Comparison of ENCODE assay signal across 1 cellular context in genomic region chr4:16139066-16139945, GRCh38.
TF ChIP-seq lines count a peak whose summit lies in the region.

No MANE protein-coding gene starts in this region.

TF ChIP-seq in HepG2, 621 proteins besides CTCF, POLR2A, EP300 and RAD21:
- TF ChIP-seq KDM5B (CRISPR knock-in tag; IDR thresholded peaks at IDR 0.05; ENCODE audit: borderline replicate concordance) (no peak), ZNF605 (CRISPR knock-in tag; IDR thresholded peaks at IDR 0.05) (no peak), ZNF451 (CRISPR knock-in tag; IDR thresholded peaks at IDR 0.05) (no peak), FOXM1 (CRISPR knock-in tag; IDR thresholded peaks at IDR 0.05) (no peak), ZMYM4 (CRISPR knock-in tag; IDR thresholded peaks at IDR 0.05) (peak; percentile 14; the same call in 1 of the 2 replicates), USF2 (IDR thresholded peaks at IDR 0.05; ENCODE audit: low read depth, low read length) (no peak), USF2 (CRISPR knock-in tag; IDR thresholded peaks at IDR 0.05; ENCODE audit: borderline replicate concordance) (no peak), MEIS1 (CRISPR knock-in tag; IDR thresholded peaks at IDR 0.05; ENCODE audit: borderline replicate concordance) (no peak), RXRB (CRISPR knock-in tag; IDR thresholded peaks at IDR 0.05; ENCODE audit: borderline replicate concordance) (no peak), PRMT3 (CRISPR knock-in tag; IDR thresholded peaks at IDR 0.05; ENCODE audit: borderline replicate concordance, low read depth) (no peak), AKAP8 (CRISPR knock-in tag; IDR thresholded peaks at IDR 0.05) (no peak), SP2 (CRISPR knock-in tag; IDR thresholded peaks at IDR 0.05) (no peak), ZNF724P (CRISPR knock-in tag; IDR thresholded peaks at IDR 0.05; ENCODE audit: borderline replicate concordance) (no peak), ESRRA (CRISPR knock-in tag; IDR thresholded peaks at IDR 0.05; ENCODE audit: low read depth) (peak; percentile 74; the same call in 1 of the 2 replicates), RFX1 (IDR thresholded peaks at IDR 0.05) (no peak), POGZ (CRISPR knock-in tag; IDR thresholded peaks at IDR 0.05) (0 out of 2 replicates have a peak, but pooled peaks have one; percentile 18), NR2F1 (CRISPR knock-in tag; IDR thresholded peaks at IDR 0.05) (0 out of 4 replicates have a peak, but pooled peaks of 1 of the 2 experiments have one; percentile 49), NR2F2 (IDR thresholded peaks at IDR 0.05; ENCODE audit: borderline replicate concordance, low read depth) (peak; percentile 71), RFX5 (IDR thresholded peaks at IDR 0.05; ENCODE audit: low read depth, low read length) (no peak), ZNF687 (CRISPR knock-in tag; IDR thresholded peaks at IDR 0.05) (peak; percentile 66), FOXK2 (IDR thresholded peaks at IDR 0.05) (no peak), ATF7 (IDR thresholded peaks at IDR 0.05) (no peak), ATF7 (CRISPR knock-in tag; IDR thresholded peaks at IDR 0.05) (no peak), ELF1 (CRISPR knock-in tag; IDR thresholded peaks at IDR 0.05) (no peak), HMG20A (CRISPR knock-in tag; IDR thresholded peaks at IDR 0.05; ENCODE audit: borderline replicate concordance) (0 out of 2 replicates have a peak, but pooled peaks have one; percentile 19), ZSCAN12 (CRISPR knock-in tag; IDR thresholded peaks at IDR 0.05) (no peak), KLF15 (CRISPR knock-in tag; IDR thresholded peaks at IDR 0.05; ENCODE audit: borderline replicate concordance) (no peak), NR2F6 (IDR thresholded peaks at IDR 0.05) (peak; percentile 45; the same call in 1 of the 2 replicates), NR2F6 (CRISPR knock-in tag; IDR thresholded peaks at IDR 0.05) (peak; percentile 63; the same call in 1 of the 2 replicates), FOXP1 (IDR thresholded peaks at IDR 0.05) (no peak), FOXP1 (CRISPR knock-in tag; IDR thresholded peaks at IDR 0.05) (no peak), PHF21A (CRISPR knock-in tag; IDR thresholded peaks at IDR 0.05) (no peak), NONO (IDR thresholded peaks at IDR 0.05) (no peak), NONO (CRISPR knock-in tag; conservative IDR thresholded peaks at IDR 0.05) (no peak), RBFOX2 (IDR thresholded peaks at IDR 0.05; ENCODE audit: low read depth, low read length) (no peak), ARNTL (CRISPR knock-in tag; IDR thresholded peaks at IDR 0.05) (no peak), ZNF496 (CRISPR knock-in tag; IDR thresholded peaks at IDR 0.05; ENCODE audit: insufficient replicate concordance) (no peak), HNRNPL (IDR thresholded peaks at IDR 0.05; ENCODE audit: low read depth, low read length) (0 out of 2 replicates have a peak, but pooled peaks have one; percentile 60), TOE1 (CRISPR knock-in tag; IDR thresholded peaks at IDR 0.05) (no peak), ZKSCAN8 (CRISPR knock-in tag; IDR thresholded peaks at IDR 0.05; ENCODE audit: borderline replicate concordance) (no peak), SALL1 (CRISPR knock-in tag; IDR thresholded peaks at IDR 0.05) (peak; percentile 30; the same call in 1 of the 2 replicates), DPF2 (CRISPR knock-in tag; IDR thresholded peaks at IDR 0.05; ENCODE audit: borderline replicate concordance, low read depth) (peak; percentile 49; the same call in 1 of the 2 replicates), ZNF784 (CRISPR knock-in tag; IDR thresholded peaks at IDR 0.05; ENCODE audit: borderline replicate concordance) (no peak), ZFX (CRISPR knock-in tag; IDR thresholded peaks at IDR 0.05; ENCODE audit: low read depth) (peak; percentile 41; the same call in 1 of the 2 replicates), ZNF543 (CRISPR knock-in tag; IDR thresholded peaks at IDR 0.05) (no peak), RARA (CRISPR knock-in tag; IDR thresholded peaks at IDR 0.05) (peak; percentile 36), ZNF589 (CRISPR knock-in tag; conservative IDR thresholded peaks at IDR 0.05) (no peak), SOX13 (IDR thresholded peaks at IDR 0.05) (no peak), SOX13 (CRISPR knock-in tag; conservative IDR thresholded peaks at IDR 0.05 in 1 of 2, IDR thresholded peaks at IDR 0.05 in 1 of 2) (0 out of 4 replicates have a peak, but pooled peaks of 1 of the 2 experiments have one; percentile 8), ZFP90 (CRISPR knock-in tag; IDR thresholded peaks at IDR 0.05; ENCODE audit: borderline replicate concordance) (peak; percentile 96), CBFB (CRISPR knock-in tag; IDR thresholded peaks at IDR 0.05) (no peak), SRSF4 (IDR thresholded peaks at IDR 0.05; ENCODE audit: low read depth, low read length, poor library complexity, severe bottlenecking) (no peak), SPEN (CRISPR knock-in tag; IDR thresholded peaks at IDR 0.05; ENCODE audit: low read depth) (no peak), SIX4 (CRISPR knock-in tag; IDR thresholded peaks at IDR 0.05) (no peak), PHF5A (CRISPR knock-in tag; IDR thresholded peaks at IDR 0.05; ENCODE audit: low read depth, unreplicated experiment) (no peak)
- TF ChIP-seq, protein P1, sequence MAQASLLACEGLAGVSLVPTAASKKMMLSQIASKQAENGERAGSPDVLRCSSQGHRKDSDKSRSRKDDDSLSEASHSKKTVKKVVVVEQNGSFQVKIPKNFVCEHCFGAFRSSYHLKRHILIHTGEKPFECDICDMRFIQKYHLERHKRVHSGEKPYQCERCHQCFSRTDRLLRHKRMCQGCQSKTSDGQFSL (CRISPR knock-in tag; IDR thresholded peaks at IDR 0.05): no peak
- TF ChIP-seq, protein P2, sequence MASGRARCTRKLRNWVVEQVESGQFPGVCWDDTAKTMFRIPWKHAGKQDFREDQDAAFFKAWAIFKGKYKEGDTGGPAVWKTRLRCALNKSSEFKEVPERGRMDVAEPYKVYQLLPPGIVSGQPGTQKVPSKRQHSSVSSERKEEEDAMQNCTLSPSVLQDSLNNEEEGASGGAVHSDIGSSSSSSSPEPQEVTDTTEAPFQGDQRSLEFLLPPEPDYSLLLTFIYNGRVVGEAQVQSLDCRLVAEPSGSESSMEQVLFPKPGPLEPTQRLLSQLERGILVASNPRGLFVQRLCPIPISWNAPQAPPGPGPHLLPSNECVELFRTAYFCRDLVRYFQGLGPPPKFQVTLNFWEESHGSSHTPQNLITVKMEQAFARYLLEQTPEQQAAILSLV (CRISPR knock-in tag; IDR thresholded peaks at IDR 0.05; ENCODE audit: borderline replicate concordance): no peak
- TF ChIP-seq, protein P3, sequence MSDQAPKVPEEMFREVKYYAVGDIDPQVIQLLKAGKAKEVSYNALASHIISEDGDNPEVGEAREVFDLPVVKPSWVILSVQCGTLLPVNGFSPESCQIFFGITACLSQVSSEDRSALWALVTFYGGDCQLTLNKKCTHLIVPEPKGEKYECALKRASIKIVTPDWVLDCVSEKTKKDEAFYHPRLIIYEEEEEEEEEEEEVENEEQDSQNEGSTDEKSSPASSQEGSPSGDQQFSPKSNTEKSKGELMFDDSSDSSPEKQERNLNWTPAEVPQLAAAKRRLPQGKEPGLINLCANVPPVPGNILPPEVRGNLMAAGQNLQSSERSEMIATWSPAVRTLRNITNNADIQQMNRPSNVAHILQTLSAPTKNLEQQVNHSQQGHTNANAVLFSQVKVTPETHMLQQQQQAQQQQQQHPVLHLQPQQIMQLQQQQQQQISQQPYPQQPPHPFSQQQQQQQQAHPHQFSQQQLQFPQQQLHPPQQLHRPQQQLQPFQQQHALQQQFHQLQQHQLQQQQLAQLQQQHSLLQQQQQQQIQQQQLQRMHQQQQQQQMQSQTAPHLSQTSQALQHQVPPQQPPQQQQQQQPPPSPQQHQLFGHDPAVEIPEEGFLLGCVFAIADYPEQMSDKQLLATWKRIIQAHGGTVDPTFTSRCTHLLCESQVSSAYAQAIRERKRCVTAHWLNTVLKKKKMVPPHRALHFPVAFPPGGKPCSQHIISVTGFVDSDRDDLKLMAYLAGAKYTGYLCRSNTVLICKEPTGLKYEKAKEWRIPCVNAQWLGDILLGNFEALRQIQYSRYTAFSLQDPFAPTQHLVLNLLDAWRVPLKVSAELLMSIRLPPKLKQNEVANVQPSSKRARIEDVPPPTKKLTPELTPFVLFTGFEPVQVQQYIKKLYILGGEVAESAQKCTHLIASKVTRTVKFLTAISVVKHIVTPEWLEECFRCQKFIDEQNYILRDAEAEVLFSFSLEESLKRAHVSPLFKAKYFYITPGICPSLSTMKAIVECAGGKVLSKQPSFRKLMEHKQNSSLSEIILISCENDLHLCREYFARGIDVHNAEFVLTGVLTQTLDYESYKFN (CRISPR knock-in tag; conservative IDR thresholded peaks at IDR 0.05): peak; percentile 32; the same call in 1 of the 2 replicates
